17 cellular contexts compared by ENCODE assay signal in genomic region chr4:66014146-66014765, GRCh38.
A peak's percentile ranks its signal among the peaks of the same experiment; 100 is the strongest.
DNase-seq lines count a peak whose midpoint lies in the region; ATAC-seq and TF ChIP-seq lines count a peak whose summit lies in the region.
"Had no signal": no experiment of that assay in that cellular context is flagged by ENCODE, and none has a peak within 500 bp of the region (broad histone marks: within the 10 kb centered on the region; RNA-seq: fewer than 3 reads in every experiment).

No MANE protein-coding gene starts in this region.

- H3K9ac ChIP-seq in HUES48 (ENCODE audit: low read depth, low read length), result no peak overlapping the region

- CTCF ChIA-PET in A673 (lab: Charles Lee), result no interaction called here

- H3K27ac ChIP-seq in A673 (ENCODE audit: low read depth, low read length, poor library complexity, severe bottlenecking) (no peak overlapping the region), HUES48 (ENCODE audit: low read depth, low read length) (peak overlapping the region; percentile 21)
- H3K27ac ChIP-seq: C4-2B had no signal

- ATAC-seq in GM21390 (IDR thresholded peaks at IDR 0.05; ENCODE audit: unreplicated experiment) (no peak), sciatic nerve (no peak), HG03025 (IDR thresholded peaks at IDR 0.05; ENCODE audit: low FRiP score, unreplicated experiment) (no peak), SK-N-SH treated with all-trans-retinoic acid at 6 μM for 48 hours (no peak)
- ATAC-seq: K562 had no signal

- TF ChIP-seq CTCF in A673 (conservative IDR thresholded peaks at IDR 0.05; ENCODE audit: low read depth, low read length), result no peak

- H3K4me1 ChIP-seq in A673 (ENCODE audit: insufficient read depth, low read length, poor library complexity, severe bottlenecking) (peaks cover 13% of the 10 kb centered on the region), HUES48 (ENCODE audit: control insufficient read depth, insufficient read depth, low read length) (peaks cover 12% of the 10 kb centered on the region)

- DNase-seq in A673 (ENCODE audit: low spot score) (peak; percentile 9), ecto neural progenitor cell (ENCODE audit: low spot score) (peak; percentile 63), iPS-NIHi7 (ENCODE audit: extremely low spot score) (peak; percentile 53), sciatic nerve (ENCODE audit: low spot score) (no peak)
- DNase-seq: H7, NCI-H1417 treated with DMSO at 0.1 percent for 48 hours, NCI-H2029, NCI-H2171 treated with DMSO at 0.1 percent for 48 hours, NCI-H446 treated with DMSO at 0.1 percent for 48 hours, OCI-M1, RPMI8226 had no signal

- H3K9me3 ChIP-seq in A673 (ENCODE audit: low read depth, low read length, poor library complexity, severe bottlenecking) (peaks cover 4% of the 10 kb centered on the region), HUES48 (ENCODE audit: control insufficient read depth, insufficient read depth, low read length) (peaks cover 8% of the 10 kb centered on the region; the same call in 1 of the 2 replicates)

- BruUV-seq in A673 (replicated peaks; lab: Mats Ljungman, UMichigan), result no TSS peak

- H3K36me3 ChIP-seq in A673 (ENCODE audit: insufficient read depth, low read length, poor library complexity, severe bottlenecking) (no peaks in the 10 kb centered on the region), HUES48 (ENCODE audit: control insufficient read depth, insufficient read depth, low read length) (no peaks in the 10 kb centered on the region)

- POLR2A ChIA-PET in A673 (lab: Charles Lee; ENCODE audit: low non-redundant PET), result no interaction called here

- H3K4me3 ChIP-seq in A673 (ENCODE audit: low read depth, low read length, poor library complexity, severe bottlenecking), result no peak overlapping the region
- H3K4me3 ChIP-seq in HUES48 (ENCODE audit: low read depth, low read length), result peak overlapping the region; percentile 19; the same call in 1 of the 2 replicates
- H3K4me3 ChIP-seq: K562 had no signal

- intact Hi-C loops in A673 (cut with micrococcal nuclease; ENCODE audit: unreplicated experiment) (no loop called here), sciatic nerve (cut with DNase I) (no loop called here)

- no peaks in the 10 kb centered on the region for H3K27me3 ChIP-seq in A673 (replicated peaks; ENCODE audit: insufficient read depth, low read depth, low read length, poor library complexity)
- no peaks in the 10 kb centered on the region for H3K27me3 ChIP-seq in HUES48 (ENCODE audit: control insufficient read depth, insufficient read depth, low read length)

TF ChIP-seq in SK-N-SH treated with all-trans-retinoic acid at 6 μM for 48 hours, 23 proteins besides CTCF, POLR2A, EP300 and RAD21:
- no peak for TF ChIP-seq CSDC2 (CRISPR knock-in tag; IDR thresholded peaks at IDR 0.05)
- no peak for TF ChIP-seq ZC3H10 (CRISPR knock-in tag; IDR thresholded peaks at IDR 0.05)
- no peak for TF ChIP-seq ZNF565 (CRISPR knock-in tag; conservative IDR thresholded peaks at IDR 0.05; ENCODE audit: low read depth)
- no peak for TF ChIP-seq GLIS3 (CRISPR knock-in tag; IDR thresholded peaks at IDR 0.05)
- no peak for TF ChIP-seq ZNF70 (CRISPR knock-in tag; IDR thresholded peaks at IDR 0.05)
- no peak for TF ChIP-seq ESRRG (CRISPR knock-in tag; IDR thresholded peaks at IDR 0.05)
- TF ChIP-seq OSR1 (CRISPR knock-in tag; IDR thresholded peaks at IDR 0.05), result no peak
- TF ChIP-seq ARNTL (CRISPR knock-in tag; IDR thresholded peaks at IDR 0.05; ENCODE audit: borderline replicate concordance, low read depth), result no peak
- TF ChIP-seq ISL1 (CRISPR knock-in tag; IDR thresholded peaks at IDR 0.05), result no peak
- no peak for TF ChIP-seq BACH2 (CRISPR knock-in tag; IDR thresholded peaks at IDR 0.05; ENCODE audit: borderline replicate concordance)
- TF ChIP-seq PATZ1 (CRISPR knock-in tag; IDR thresholded peaks at IDR 0.05; ENCODE audit: borderline replicate concordance), result no peak
- TF ChIP-seq ZFP3 (CRISPR knock-in tag; IDR thresholded peaks at IDR 0.05), result no peak
